In genomic region chr1:56644941-56645662, GRCh38 we compare ENCODE assay signal across 8 cellular contexts. TPM values are rescaled to one million over a fixed set of nuclear protein-coding genes. Genes with fewer than 3 reads are reported as not detected.
DNase-seq lines count a peak whose midpoint lies in the region; ATAC-seq and TF ChIP-seq lines count a peak whose summit lies in the region.

Gene PRKAA2 (plus strand): TSS chr1:56645314. CDS start chr1:56645388, 74 bp downstream.

- H3K9ac ChIP-seq in IMR-90 (ENCODE audit: low read depth, low read length): peak within 1 kb of the TSS; percentile 72

- H3K23ac ChIP-seq in IMR-90 (ENCODE audit: low read depth, low read length): peak within 1 kb of the TSS; percentile 87

- no peaks in the 10 kb centered on the region for H3K36me3 Mint-ChIP-seq in activated T-helper 17 cell treated with anti-CD3 and anti-CD28 coated beads, Interleukin-2, amount 50 U/mL, for 72 hours (ENCODE audit: low read depth)

- no peak within 1 kb of the TSS for H2BK5ac ChIP-seq in IMR-90 (ENCODE audit: low read depth, low read length, poor library complexity, severe bottlenecking)

- peak within 1 kb of the TSS; percentile 84 for H4K5ac ChIP-seq in IMR-90 (ENCODE audit: low read depth, low read length)

- peak within 1 kb of the TSS; percentile 55; the same call in 1 of the 2 replicates for H2BK120ac ChIP-seq in IMR-90 (ENCODE audit: low read depth, low read length)

- POLR2A ChIA-PET in IMR-90 (lab: Charles Lee; ENCODE audit: unreplicated experiment): no interaction called here

- WGBS in IMR-90 (ENCODE audit: extremely low coverage in 2 of 2, insufficient read length in 1 of 2), 2 experiments: 1% methylated on average over 29 of the region's 101 CpGs; no CpG with 5 or more reads in 1 of the 2 experiments

- no peak within 1 kb of the TSS; the same call in 1 of the 2 replicates for H3K56ac ChIP-seq in IMR-90 (ENCODE audit: extremely low read depth, insufficient read depth, low read length)

- peak within 1 kb of the TSS; percentile 47 for H2AK9ac ChIP-seq in IMR-90 (replicated peaks; ENCODE audit: low read depth, low read length, poor library complexity)

- peak within 1 kb of the TSS; percentile 92 for H3K4me3 ChIP-seq in IMR-90 (ENCODE audit: insufficient read depth, low read depth, low read length)

- H3K18ac ChIP-seq in IMR-90 (ENCODE audit: low read depth, low read length): peak within 1 kb of the TSS; percentile 66

- no peak within 1 kb of the TSS; the same call in 1 of the 2 replicates for H2AK5ac ChIP-seq in IMR-90 (ENCODE audit: low read depth, low read length)

- BruUV-seq in IMR-90 (replicated peaks; lab: Mats Ljungman, UMichigan): no TSS peak

- peak within 1 kb of the TSS; percentile 99 for H2AFZ ChIP-seq in IMR-90 (replicated peaks; ENCODE audit: low read length, poor library complexity)

- peaks cover 2% of the 10 kb centered on the region; the same call in 1 of the 2 replicates for H3K4me1 ChIP-seq in IMR-90 (ENCODE audit: control insufficient read depth, insufficient read depth, low read length)

- in situ Hi-C loops in IMR-90 (cut with MboI; ENCODE audit: low sequenced_read_pairs): no loop called here

- peak; percentile 40 for DNase-seq in NCI-H2107 (lab: John Stamatoyannopoulos, UW)
- DNase-seq in NCI-H2107 treated with DMSO at 0.1 percent for 48 hours (lab: John Stamatoyannopoulos, UW; ENCODE audit: unreplicated experiment): no peak
- DNase-seq in IMR-90: peak; percentile 12
- peak in 40 of 42 donors; percentile 27 to 83 (median 62) for DNase-seq in head of caudate nucleus
- peak in 43 of 56 donors; percentile 5 to 82 (median 39) for DNase-seq in nucleus accumbens (lab: John Stamatoyannopoulos, UW)
- DNase-seq in NOMO-1 treated with DMSO at 0.1 percent for 48 hours (lab: John Stamatoyannopoulos, UW; ENCODE audit: unreplicated experiment): no peak

- intact Hi-C loops in IMR-90 (cut with micrococcal nuclease) (loop anchor here (5.0 kb wide), 1 partner anchor 162 kb away; no protein-coding TSS in a partner anchor), head of caudate nucleus (cut with DNase I) (no loop called here)

- no peaks in the 10 kb centered on the region for H3K36me3 ChIP-seq in IMR-90 (ENCODE audit: control insufficient read depth, insufficient read depth, low read length)

- peak within 1 kb of the TSS; percentile 42 for H3K27ac ChIP-seq in IMR-90 (ENCODE audit: insufficient read depth, low read length)

- peak within 1 kb of the TSS; percentile 44; the same call in 1 of the 2 replicates for H4K91ac ChIP-seq in IMR-90 (ENCODE audit: insufficient read depth, low read depth, low read length)

- H3K27ac Mint-ChIP-seq in activated T-helper 17 cell treated with anti-CD3 and anti-CD28 coated beads, Interleukin-2, amount 50 U/mL, for 72 hours: no peak within 1 kb of the TSS

- H3K4me1 Mint-ChIP-seq in activated T-helper 17 cell treated with anti-CD3 and anti-CD28 coated beads, Interleukin-2, amount 50 U/mL, for 72 hours: no peaks in the 10 kb centered on the region

- H4K20me1 ChIP-seq in IMR-90 (ENCODE audit: insufficient read depth, low read length): no peaks in the 10 kb centered on the region

- H3K4ac ChIP-seq in IMR-90 (ENCODE audit: low read depth, low read length): peak within 1 kb of the TSS; percentile 81

- no peaks in the 10 kb centered on the region for H3K9me3 Mint-ChIP-seq in activated T-helper 17 cell treated with anti-CD3 and anti-CD28 coated beads, Interleukin-2, amount 50 U/mL, for 72 hours

- TF ChIP-seq POLR2A in IMR-90 (IDR thresholded peaks at IDR 0.05; ENCODE audit: low read depth, low read length): no peak

- ATAC-seq in IMR-90 (ENCODE audit: low read depth): peak; percentile 88
- peak; percentile 29 for ATAC-seq in activated T-helper 17 cell treated with anti-CD3 and anti-CD28 coated beads, Interleukin-2, amount 50 U/mL, for 72 hours (replicated peaks)
- ATAC-seq in GM19328 (IDR thresholded peaks at IDR 0.05; ENCODE audit: unreplicated experiment): no peak

- H4K8ac ChIP-seq in IMR-90 (ENCODE audit: low read depth in 2 of 2, low read length in 2 of 2): peak within 1 kb of the TSS; percentile 15 to 89

- H3K9me3 ChIP-seq in IMR-90 (ENCODE audit: control insufficient read depth, insufficient read depth, low read length): no peaks in the 10 kb centered on the region

- no peak for TF ChIP-seq RAD21 in IMR-90 (IDR thresholded peaks at IDR 0.05; ENCODE audit: low read length)

- peak within 1 kb of the TSS; percentile 16; the same call in 1 of the 2 replicates for H3K14ac ChIP-seq in IMR-90 (replicated peaks; ENCODE audit: low read depth, low read length)

- no peaks in the 10 kb centered on the region for H3K9me1 ChIP-seq in IMR-90 (ENCODE audit: insufficient read depth, low read length)

- no peaks in the 10 kb centered on the region for H3K27me3 ChIP-seq in IMR-90 (ENCODE audit: control insufficient read depth, insufficient read depth, low read length)

- H2BK15ac ChIP-seq in IMR-90 (ENCODE audit: low read depth, low read length): peak within 1 kb of the TSS; percentile 28; the same call in 1 of the 3 replicates

- H2BK20ac ChIP-seq in IMR-90 (ENCODE audit: low read depth, low read length): no peak within 1 kb of the TSS

- TF ChIP-seq CTCF in IMR-90 (conservative IDR thresholded peaks at IDR 0.05; ENCODE audit: low read depth, low read length): no peak

- CTCF ChIA-PET in IMR-90 (lab: Yijun Ruan, JAX): interaction anchor here (0.9 kb wide), 1 partner anchor 22 kb away, joined by 3 read pairs; no protein-coding TSS in a partner anchor

- H3K4me2 ChIP-seq in IMR-90 (ENCODE audit: low read depth, low read length): peak within 1 kb of the TSS; percentile 97

- dilution Hi-C loops in IMR-90 (cut with HindIII; ENCODE audit: low sequenced_read_pairs, unreplicated experiment): no loop called here

- H3K27me3 Mint-ChIP-seq in activated T-helper 17 cell treated with anti-CD3 and anti-CD28 coated beads, Interleukin-2, amount 50 U/mL, for 72 hours: peaks cover 46% of the 10 kb centered on the region

- H3K4me3 Mint-ChIP-seq in activated T-helper 17 cell treated with anti-CD3 and anti-CD28 coated beads, Interleukin-2, amount 50 U/mL, for 72 hours: peak within 1 kb of the TSS; percentile 28

- H3K79me1 ChIP-seq in IMR-90 (ENCODE audit: low read depth in 1 of 2, low read length in 2 of 2): peaks cover 0 to 6% of the 10 kb centered on the region in 2 experiments; a peak in 2 of 4 replicates

TF ChIP-seq in IMR-90, 13 proteins besides CTCF, POLR2A, EP300 and RAD21:
- no peak for TF ChIP-seq CHD1 (IDR thresholded peaks at IDR 0.05; ENCODE audit: low read depth, low read length)
- no peak for TF ChIP-seq RCOR1 (IDR thresholded peaks at IDR 0.05; ENCODE audit: insufficient replicate concordance, low read length)
- TF ChIP-seq MAFK (IDR thresholded peaks at IDR 0.05; ENCODE audit: low read depth, low read length): no peak
- TF ChIP-seq MXI1 (IDR thresholded peaks at IDR 0.05; ENCODE audit: borderline replicate concordance, low read depth, low read length): peak; percentile 29; the same call in 1 of the 2 replicates
- no peak for TF ChIP-seq RFX5 (IDR thresholded peaks at IDR 0.05; ENCODE audit: low read depth, low read length)
- TF ChIP-seq FOS (IDR thresholded peaks at IDR 0.05; ENCODE audit: low read depth, low read length): no peak
- peak; percentile 52; the same call in 1 of the 2 replicates for TF ChIP-seq MAZ (IDR thresholded peaks at IDR 0.05; ENCODE audit: borderline replicate concordance, low read depth, low read length)
- TF ChIP-seq USF2 (IDR thresholded peaks at IDR 0.05; ENCODE audit: low read depth, low read length): no peak
- TF ChIP-seq CEBPB (IDR thresholded peaks at IDR 0.05; ENCODE audit: low read depth, low read length): no peak
- TF ChIP-seq BHLHE40 (IDR thresholded peaks at IDR 0.05; ENCODE audit: low read depth, low read length): no peak
- no peak for TF ChIP-seq NFE2L2 (IDR thresholded peaks at IDR 0.05; ENCODE audit: low read depth, low read length)
- no peak for TF ChIP-seq SMC3 (IDR thresholded peaks at IDR 0.05; ENCODE audit: low read depth, low read length)
- TF ChIP-seq ELK1 (IDR thresholded peaks at IDR 0.05; ENCODE audit: borderline replicate concordance, low read depth, low read length): no peak

RNA-seq across cellular contexts. Expression of gene PRKAA2, which starts in this region (rescaled TPM):
- 1.4 and 2.2 TPM in 2 replicates for total RNA-seq in IMR-90 (2012; rRNA removed)
- 0.56 and 0.72 TPM in 2 replicates for polyA plus RNA-seq in IMR-90 (2012; rRNA removed)
- 0.11 and 0.15 TPM in 2 replicates for polyA plus RNA-seq in IMR-90 (2012; cell fraction: cytosol; rRNA removed)
- polyA plus RNA-seq in IMR-90 (2012; cell fraction: nucleus; rRNA removed; ENCODE audit: low replicate concordance): 0.18 and 2.3 TPM in 2 replicates
- total RNA-seq in activated T-helper 17 cell treated with anti-CD3 and anti-CD28 coated beads, Interleukin-2, amount 50 U/mL, for 72 hours: under 1 TPM in 1 of 2 donors, not detected in 1; 0.19 TPM

Comparison
In these comparisons a context has a peak if more than half of its experiments do, and no peak if none do; other contexts are left out.
1. DNase-seq: peak in NCI-H2107 (single experiment), IMR-90 (single experiment), head of caudate nucleus (40 of 42) and nucleus accumbens (43 of 56); none in NCI-H2107 treated with DMSO at 0.1 percent for 48 hours (single experiment) and NOMO-1 treated with DMSO at 0.1 percent for 48 hours (single experiment).
2. Peak in ATAC-seq in activated T-helper 17 cell treated with anti-CD3 and anti-CD28 coated beads, Interleukin-2, amount 50 U/mL, for 72 hours; RNA of the gene not detected or under 1 TPM.